Comparison of ENCODE assay signal across 8 cellular contexts in genomic region chr19:34220472-34221063, GRCh38. TPM values are rescaled to one million over a fixed set of nuclear protein-coding genes. Genes with fewer than 3 reads are reported as not detected.
DNase-seq lines count a peak whose midpoint lies in the region; ATAC-seq and TF ChIP-seq lines count a peak whose summit lies in the region.

No MANE protein-coding gene starts in this region.

- H3K27me3 ChIP-seq in KMS-11 (ENCODE audit: insufficient read depth, low read depth) = no peaks in the 10 kb centered on the region
- H3K27me3 ChIP-seq in Peyer's patch = no peaks in the 10 kb centered on the region
- no peaks in the 10 kb centered on the region for H3K27me3 ChIP-seq in foreskin keratinocyte

- H3K4me1 ChIP-seq in KMS-11 (ENCODE audit: low read depth, poor library complexity, severe bottlenecking) (peaks cover 67% of the 10 kb centered on the region), Peyer's patch (peaks cover 0 to 4% (median 0%) of the 10 kb centered on the region in 4 donors), foreskin keratinocyte (no peaks in the 10 kb centered on the region)

- H4K20me1 ChIP-seq in KMS-11 (ENCODE audit: insufficient read depth) = 0 out of 2 replicates have a peak, but pooled peaks cover 16% of the 10 kb centered on the region

- no peaks in the 10 kb centered on the region for H3K9me3 Mint-ChIP-seq in Calu3 (ENCODE audit: low read depth, unreplicated experiment)

- H3K4me3 ChIP-seq in KMS-11 (IDR thresholded peaks at IDR 0.05; ENCODE audit: insufficient read depth, low read depth, low read length) = no peak overlapping the region
- H3K4me3 ChIP-seq in Peyer's patch = no peak overlapping the region

- CTCF ChIA-PET in Calu3 (lab: Charles Lee) = interaction anchor here (2.1 kb wide), 1 partner anchor 12 kb away, joined by 11 read pairs; no protein-coding TSS in a partner anchor

- intact Hi-C loops in Calu3 (cut with micrococcal nuclease; ENCODE audit: unreplicated experiment) = no loop called here

- TF ChIP-seq CTCF in Calu3 (IDR thresholded peaks at IDR 0.05; ENCODE audit: unreplicated experiment) = peak; percentile 84
- TF ChIP-seq CTCF in KMS-11 (conservative IDR thresholded peaks at IDR 0.05; ENCODE audit: low read depth, low read length) = peak; percentile 93
- peak; percentile 56 to 70 (median 67) for TF ChIP-seq CTCF in Peyer's patch (IDR thresholded peaks at IDR 0.05)
- TF ChIP-seq CTCF in foreskin keratinocyte (conservative IDR thresholded peaks at IDR 0.05) = peak; percentile 76

- no TSS peak for BruUV-seq in Calu3 (replicated peaks; lab: Mats Ljungman, UMichigan)

- no peak for TF ChIP-seq POLR2A in Peyer's patch (IDR thresholded peaks at IDR 0.05)

- H3K27ac ChIP-seq in KMS-11 (no peak overlapping the region), Peyer's patch (no peak overlapping the region), foreskin keratinocyte (no peak overlapping the region)

- H3K9ac ChIP-seq in KMS-11 = no peak overlapping the region

- H3K27me3 Mint-ChIP-seq in Calu3 (ENCODE audit: unreplicated experiment) = no peaks in the 10 kb centered on the region

- peak; percentile 35 for ATAC-seq in foreskin keratinocyte
- no peak for ATAC-seq in GM19455 (IDR thresholded peaks at IDR 0.05; ENCODE audit: unreplicated experiment)
- ATAC-seq in HG03039 (IDR thresholded peaks at IDR 0.05; ENCODE audit: unreplicated experiment) = no peak

- H3K9me3 ChIP-seq in Peyer's patch = no peaks in the 10 kb centered on the region

- H3K4me1 Mint-ChIP-seq in Calu3 (ENCODE audit: low read depth, unreplicated experiment) = peaks cover 38% of the 10 kb centered on the region

- DNase-seq in Calu3 (peak; percentile 78), Peyer's patch (peak in 2 of 3 donors; percentile 72 to 84), foreskin keratinocyte (peak in 1 of 2 donors; percentile 30), pons (ENCODE audit: low spot score) (peak; percentile 83)
- DNase-seq in activated T-helper 1 cell treated with anti-CD3 and anti-CD28 coated beads, Interleukin-2, amount 50 U/mL, for 16 hours (ENCODE audit: low read depth in 1 of 2, low spot score in 1 of 2) = peak; percentile 14 to 28

- peaks cover 25% of the 10 kb centered on the region; the same call in 1 of the 2 replicates for H3K79me2 ChIP-seq in KMS-11 (ENCODE audit: insufficient read depth, low read depth)

- H2AFZ ChIP-seq in KMS-11 (ENCODE audit: low read depth) = no peak overlapping the region

- H3K4me2 ChIP-seq in KMS-11 = no peak overlapping the region

- peaks cover 4% of the 10 kb centered on the region; the same call in 1 of the 2 replicates for H3K36me3 ChIP-seq in KMS-11 (ENCODE audit: insufficient read depth)
- H3K36me3 ChIP-seq in Peyer's patch = peaks cover 0 to 75% (median 0%) of the 10 kb centered on the region in 3 donors

- peaks cover 67% of the 10 kb centered on the region for H3K36me3 Mint-ChIP-seq in Calu3 (ENCODE audit: insufficient read depth, unreplicated experiment)

- H3K27ac Mint-ChIP-seq in Calu3 (ENCODE audit: unreplicated experiment) = no peak overlapping the region

- H3K4me3 Mint-ChIP-seq in Calu3 (ENCODE audit: low read depth, unreplicated experiment) = no peak overlapping the region

RNA-seq across cellular contexts. Expression of gene GARRE1, which starts 33.8 kb away (rescaled TPM):
- total RNA-seq in Calu3 (2022) (18.0 and 19.9 TPM in 2 replicates), Peyer's patch (10 to 100 TPM; 11.9 to 31.2 (median 19.5) TPM), foreskin keratinocyte (9.9 and 11.1 TPM in 2 replicates)
- 2.1 and 2.4 TPM in 2 replicates for polyA plus RNA-seq in foreskin keratinocyte

RNA-seq across cellular contexts. Expression of gene LSM14A, which starts 48.3 kb away (rescaled TPM):
- total RNA-seq in Calu3 (2022) (114 and 131 TPM in 2 replicates), Peyer's patch (100 to 1,000 TPM in 3 of 4 donors, 10 to 100 TPM in 1; 88.2 to 152 (median 127) TPM), foreskin keratinocyte (74.5 and 91.4 TPM in 2 replicates)
- polyA plus RNA-seq in foreskin keratinocyte = 35.2 and 38.1 TPM in 2 replicates
